Comparison of ENCODE assay signal across 14 cellular contexts in genomic region chr14:63862163-63862562, GRCh38.
"Had no signal": no experiment of that assay in that cellular context is flagged by ENCODE, and none has a peak within 500 bp of the region (broad histone marks: within the 10 kb centered on the region; RNA-seq: fewer than 3 reads in every experiment).

No MANE protein-coding gene starts in this region.

- H3K36me3 Mint-ChIP-seq: brain had no signal

- H3K27ac ChIP-seq: right lobe of liver, upper lobe of left lung had no signal

- H3K4me3 Mint-ChIP-seq: activated CD8-positive, alpha-beta T cell treated with anti-CD3 and anti-CD28 coated beads, Interleukin-2, amount 10 ng/mL, durations not matched to agents 7 days and 5 days; activated T-helper 1 cell treated with anti-CD3 and anti-CD28 coated beads, Interleukin-12 subunit alpha, Interleukin-12 subunit beta, Interleukin-2, Interleukin-4 antibody, amounts not matched to agents 30 ng/mL and 10 ng/mL and 1 ng/mL, durations not matched to agents 14 hours and 24 hours and 36 hours; nephron progenitor cell had no signal

- ATAC-seq: activated CD8-positive, alpha-beta T cell treated with anti-CD3 and anti-CD28 coated beads, Interleukin-2, amount 10 ng/mL, durations not matched to agents 7 days and 5 days; psoas muscle; right lobe of liver; SK-N-SH treated with all-trans-retinoic acid at 6 μM for 48 hours had no signal

- DNase-seq: activated CD8-positive, alpha-beta T cell treated with anti-CD3 and anti-CD28 coated beads, Interleukin-2, amount 10 ng/mL, durations not matched to agents 7 days and 5 days; activated naive CD4-positive, alpha-beta T cell treated with anti-CD3 and anti-CD28 coated beads, Interleukin-2, amount 50 U/mL, for 16 hours; amniotic stem cell; esophagus squamous epithelium; foreskin fibroblast; nephron progenitor cell; psoas muscle; right lobe of liver; stimulated activated CD4-positive, alpha-beta T cell treated with anti-CD3 and anti-CD28 coated beads, Interleukin-1b, Interleukin-23, amount 100 ng/mL, for 48 hours; stimulated activated naive CD4-positive, alpha-beta T cell; upper lobe of left lung had no signal

- H3K4me3 ChIP-seq: esophagus squamous epithelium, psoas muscle, right lobe of liver, upper lobe of left lung had no signal

- H3K36me3 ChIP-seq: esophagus squamous epithelium, right lobe of liver, upper lobe of left lung had no signal

- H3K27ac Mint-ChIP-seq: activated CD8-positive, alpha-beta T cell treated with anti-CD3 and anti-CD28 coated beads, Interleukin-2, amount 10 ng/mL, durations not matched to agents 7 days and 5 days; activated T-helper 1 cell treated with anti-CD3 and anti-CD28 coated beads, Interleukin-12 subunit alpha, Interleukin-12 subunit beta, Interleukin-2, Interleukin-4 antibody, amounts not matched to agents 30 ng/mL and 10 ng/mL and 1 ng/mL, durations not matched to agents 14 hours and 24 hours and 36 hours; nephron progenitor cell had no signal

- H3K27me3 Mint-ChIP-seq: brain had no signal

- H3K9me3 Mint-ChIP-seq: activated T-helper 1 cell treated with anti-CD3 and anti-CD28 coated beads, Interleukin-12 subunit alpha, Interleukin-12 subunit beta, Interleukin-2, Interleukin-4 antibody, amounts not matched to agents 30 ng/mL and 10 ng/mL and 1 ng/mL, durations not matched to agents 14 hours and 24 hours and 36 hours; brain; nephron progenitor cell had no signal

- H3K9me3 ChIP-seq: esophagus squamous epithelium, psoas muscle, right lobe of liver, upper lobe of left lung had no signal
